1 cellular context compared by ENCODE assay signal in the genomic region with DNA sequence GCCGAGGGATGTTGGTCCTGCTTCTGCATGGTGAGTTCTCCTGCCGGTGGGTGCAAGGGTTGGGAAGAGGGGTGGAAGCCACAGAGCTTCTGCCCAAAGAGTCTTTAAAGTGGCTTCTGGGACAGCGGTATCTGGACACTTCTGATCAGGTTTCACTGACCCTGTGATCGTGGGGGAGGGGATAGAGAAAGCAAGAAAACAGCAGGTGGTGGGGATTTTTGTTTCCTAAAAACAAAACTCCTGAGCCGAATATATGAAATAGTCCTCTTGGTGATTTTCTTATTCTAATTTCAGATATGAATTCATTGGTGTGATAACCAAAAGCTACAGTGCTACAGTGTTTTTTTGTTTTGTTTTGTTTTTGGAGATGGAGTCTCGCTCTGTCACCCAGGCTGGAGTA.
TF ChIP-seq lines count a peak whose summit lies in the region.

No MANE protein-coding gene starts in this region.

TF ChIP-seq in GM12878, 131 proteins besides CTCF, POLR2A, EP300 and RAD21:
- TF ChIP-seq POLR2AphosphoS5 (IDR thresholded peaks at IDR 0.05; ENCODE audit: low read length) (no peak), RUNX3 (IDR thresholded peaks at IDR 0.05; ENCODE audit: low read length) (peak; percentile 6; the same call in 1 of the 2 replicates), STAT1 (conservative IDR thresholded peaks at IDR 0.05) (no peak), CBX5 (IDR thresholded peaks at IDR 0.05; ENCODE audit: low read depth) (no peak), ZNF207 (IDR thresholded peaks at IDR 0.05; ENCODE audit: borderline replicate concordance) (no peak), JUNB (IDR thresholded peaks at IDR 0.05) (peak; percentile 52; the same call in 1 of the 2 replicates), RAD51 (IDR thresholded peaks at IDR 0.05) (no peak), ZNF274 (IDR thresholded peaks at IDR 0.05; ENCODE audit: insufficient read depth, insufficient read length) (no peak), CBX3 (IDR thresholded peaks at IDR 0.05; ENCODE audit: borderline replicate concordance, low read depth) (no peak), KAT2A (conservative IDR thresholded peaks at IDR 0.05; ENCODE audit: control insufficient read depth, low read depth, low read length) (no peak), MEF2A (IDR thresholded peaks at IDR 0.05; ENCODE audit: insufficient read depth, low read depth, low read length) (0 out of 2 replicates have a peak, but pooled peaks have one; percentile 12), ZNF384 (IDR thresholded peaks at IDR 0.05; ENCODE audit: borderline replicate concordance, low read depth, low read length) (no peak), TBL1XR1 (IDR thresholded peaks at IDR 0.05; ENCODE audit: low read depth, low read length) (no peak), TCF3 (IDR thresholded peaks at IDR 0.05; ENCODE audit: borderline replicate concordance, insufficient read depth, low read depth, low read length) (no peak), ZZZ3 (IDR thresholded peaks at IDR 0.05; ENCODE audit: control insufficient read depth, insufficient read length, low read depth) (no peak), GABPA (IDR thresholded peaks at IDR 0.05; ENCODE audit: low read depth) (no peak), NFIC (IDR thresholded peaks at IDR 0.05; ENCODE audit: low read depth, low read length) (peak; percentile 44; the same call in 1 of the 2 replicates), NRF1 (conservative IDR thresholded peaks at IDR 0.05; ENCODE audit: low read depth, low read length) (no peak), ZBED1 (IDR thresholded peaks at IDR 0.05; ENCODE audit: borderline replicate concordance) (no peak), SREBF1 (IDR thresholded peaks at IDR 0.05; ENCODE audit: low read length) (no peak)
- TF ChIP-seq, protein P1, sequence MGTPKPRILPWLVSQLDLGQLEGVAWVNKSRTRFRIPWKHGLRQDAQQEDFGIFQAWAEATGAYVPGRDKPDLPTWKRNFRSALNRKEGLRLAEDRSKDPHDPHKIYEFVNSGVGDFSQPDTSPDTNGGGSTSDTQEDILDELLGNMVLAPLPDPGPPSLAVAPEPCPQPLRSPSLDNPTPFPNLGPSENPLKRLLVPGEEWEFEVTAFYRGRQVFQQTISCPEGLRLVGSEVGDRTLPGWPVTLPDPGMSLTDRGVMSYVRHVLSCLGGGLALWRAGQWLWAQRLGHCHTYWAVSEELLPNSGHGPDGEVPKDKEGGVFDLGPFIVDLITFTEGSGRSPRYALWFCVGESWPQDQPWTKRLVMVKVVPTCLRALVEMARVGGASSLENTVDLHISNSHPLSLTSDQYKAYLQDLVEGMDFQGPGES (IDR thresholded peaks at IDR 0.05) = no peak
